ENCODE assay signal across 8 cellular contexts in genomic region chr11:65558002-65558784, GRCh38. TPM values are rescaled to one million over a fixed set of nuclear protein-coding genes. Genes with fewer than 3 reads are reported as not detected.
DNase-seq lines count a peak whose midpoint lies in the region; ATAC-seq and TF ChIP-seq lines count a peak whose summit lies in the region.

Gene LTBP3, minus strand, starts transcription at chr11:65558359. Its CDS starts 400 bp downstream, at chr11:65557959.

- H2AK9ac ChIP-seq in IMR-90 (replicated peaks; ENCODE audit: low read depth, low read length, poor library complexity) = peak within 1 kb of the TSS; percentile 99

- H3K23ac ChIP-seq in IMR-90 (ENCODE audit: low read depth, low read length) = peak within 1 kb of the TSS; percentile 49

- no peaks in the 10 kb centered on the region for H3K9me3 ChIP-seq in IMR-90 (ENCODE audit: control insufficient read depth, insufficient read depth, low read length)
- H3K9me3 ChIP-seq in T-helper 17 cell (ENCODE audit: control insufficient read depth, low read length, poor library complexity, severe bottlenecking) = no peaks in the 10 kb centered on the region
- no peaks in the 10 kb centered on the region for H3K9me3 ChIP-seq in sigmoid colon

- no peaks in the 10 kb centered on the region for H3K27me3 ChIP-seq in IMR-90 (ENCODE audit: control insufficient read depth, insufficient read depth, low read length)
- H3K27me3 ChIP-seq in sigmoid colon = no peaks in the 10 kb centered on the region

- peaks cover 25% of the 10 kb centered on the region for H3K9me1 ChIP-seq in IMR-90 (ENCODE audit: insufficient read depth, low read length)

- peaks cover 16 to 38% of the 10 kb centered on the region in 2 experiments; a peak in 3 of 4 replicates for H3K79me1 ChIP-seq in IMR-90 (ENCODE audit: low read depth in 1 of 2, low read length in 2 of 2)

- H3K9me3 Mint-ChIP-seq in chondrocyte (ENCODE audit: low read depth) (no peaks in the 10 kb centered on the region), immature natural killer cell (no peaks in the 10 kb centered on the region)

- dilution Hi-C loops in IMR-90 (cut with HindIII; ENCODE audit: low sequenced_read_pairs, unreplicated experiment) = no loop called here

- H3K14ac ChIP-seq in IMR-90 (replicated peaks; ENCODE audit: low read depth, low read length) = peak within 1 kb of the TSS; percentile 91

- peak within 1 kb of the TSS; percentile 72 for H2BK5ac ChIP-seq in IMR-90 (ENCODE audit: low read depth, low read length, poor library complexity, severe bottlenecking)

- H3K4me1 Mint-ChIP-seq in T-helper 17 cell = peaks cover 48% of the 10 kb centered on the region
- H3K4me1 Mint-ChIP-seq in chondrocyte (ENCODE audit: low read depth) = peaks cover 68% of the 10 kb centered on the region
- peaks cover 36 to 46% of the 10 kb centered on the region in 2 donors for H3K4me1 Mint-ChIP-seq in immature natural killer cell

- H3K27ac Mint-ChIP-seq in T-helper 17 cell (peak within 1 kb of the TSS; percentile 96), chondrocyte (ENCODE audit: unreplicated experiment) (peak within 1 kb of the TSS; percentile 93), immature natural killer cell (peak within 1 kb of the TSS; percentile 82 to 96 (median 92))

- peak within 1 kb of the TSS; percentile 47 for H2BK20ac ChIP-seq in IMR-90 (ENCODE audit: low read depth, low read length)

- peak in 1 of 4 donors; percentile 45 for TF ChIP-seq EP300 in sigmoid colon (IDR thresholded peaks at IDR 0.05)

- H3K36me3 Mint-ChIP-seq in T-helper 17 cell (ENCODE audit: low read depth) (no peaks in the 10 kb centered on the region), chondrocyte (ENCODE audit: low read depth) (no peaks in the 10 kb centered on the region), immature natural killer cell (no peaks in the 10 kb centered on the region)

- H2AK5ac ChIP-seq in IMR-90 (ENCODE audit: low read depth, low read length) = peak within 1 kb of the TSS; percentile 92

- peak within 1 kb of the TSS; percentile 91 for H3K4me3 Mint-ChIP-seq in T-helper 17 cell
- H3K4me3 Mint-ChIP-seq in chondrocyte (ENCODE audit: unreplicated experiment) = peak within 1 kb of the TSS; percentile 81
- H3K4me3 Mint-ChIP-seq in immature natural killer cell = peak within 1 kb of the TSS; percentile 83 to 87 (median 85)

- TF ChIP-seq POLR2A in IMR-90 (IDR thresholded peaks at IDR 0.05; ENCODE audit: low read depth, low read length) (peak; percentile 27; the same call in 1 of the 2 replicates), sigmoid colon (IDR thresholded peaks at IDR 0.05) (no peak)

- 0% methylated on average over 25 of the region's 77 CpGs; no CpG with 5 or more reads in 1 of the 2 experiments for WGBS in IMR-90 (ENCODE audit: extremely low coverage in 2 of 2, insufficient read length in 1 of 2), 2 experiments
- WGBS in sigmoid colon, 2 donors = 1% methylated on average over 77 of the region's 77 CpGs

- H3K18ac ChIP-seq in IMR-90 (ENCODE audit: low read depth, low read length) = peak within 1 kb of the TSS; percentile 87

- H3K27me3 Mint-ChIP-seq in T-helper 17 cell (no peaks in the 10 kb centered on the region), chondrocyte (ENCODE audit: low read depth) (no peaks in the 10 kb centered on the region), immature natural killer cell (ENCODE audit: low read depth in 3 of 3) (peaks cover 0 to 2% (median 2%) of the 10 kb centered on the region in 3 donors)

- peak within 1 kb of the TSS; percentile 63; the same call in 1 of the 2 replicates for H3K56ac ChIP-seq in IMR-90 (ENCODE audit: extremely low read depth, insufficient read depth, low read length)

- H2BK15ac ChIP-seq in IMR-90 (ENCODE audit: low read depth, low read length) = peak within 1 kb of the TSS; percentile 75; the same call in 2 of the 3 replicates

- peak within 1 kb of the TSS; percentile 96 for H3K4ac ChIP-seq in IMR-90 (ENCODE audit: low read depth, low read length)

- ATAC-seq in IMR-90 (ENCODE audit: low read depth) = peak; percentile 78
- peak; percentile 56 for ATAC-seq in T-helper 17 cell
- ATAC-seq in HG03108 (IDR thresholded peaks at IDR 0.05; ENCODE audit: unreplicated experiment) = no peak
- ATAC-seq in GM18867 (IDR thresholded peaks at IDR 0.05; ENCODE audit: unreplicated experiment) = no peak

- in situ Hi-C loops in IMR-90 (cut with MboI; ENCODE audit: low sequenced_read_pairs) = no loop called here

- peak within 1 kb of the TSS; percentile 99 for H4K5ac ChIP-seq in IMR-90 (ENCODE audit: low read depth, low read length)

- peak within 1 kb of the TSS; percentile 91 to 97 for H4K8ac ChIP-seq in IMR-90 (ENCODE audit: low read depth in 2 of 2, low read length in 2 of 2)

- peak; percentile 56 for DNase-seq in DMS53 treated with DMSO at 0.1 percent for 48 hours (lab: John Stamatoyannopoulos, UW; ENCODE audit: unreplicated experiment)
- peak; percentile 71 for DNase-seq in IMR-90
- DNase-seq in T-helper 17 cell = peak in 2 of 3 donors; percentile 39 to 46
- DNase-seq in chondrocyte (ENCODE audit: low spot score) = peak; percentile 93
- DNase-seq in immature natural killer cell = peak in 2 of 3 donors; percentile 48 to 63
- DNase-seq in sigmoid colon = peak; percentile 94

- 0 out of 2 replicates have a peak, but pooled peaks have one; percentile 10 for TF ChIP-seq RAD21 in IMR-90 (IDR thresholded peaks at IDR 0.05; ENCODE audit: low read length)

- H3K27ac ChIP-seq in IMR-90 (ENCODE audit: insufficient read depth, low read length) (peak within 1 kb of the TSS; percentile 87), sigmoid colon (peak within 1 kb of the TSS; percentile 96 to 99 (median 98))

- peak within 1 kb of the TSS; percentile 71 for H3K9ac ChIP-seq in IMR-90 (ENCODE audit: low read depth, low read length)

- intact Hi-C loops in IMR-90 (cut with micrococcal nuclease) = no loop called here
- intact Hi-C loops in sigmoid colon (cut with DNase I) = loop anchor here (2.0 kb wide), 1 partner anchor 15 kb away; the partner anchor contains the start of gene FAM89B

- H3K4me3 ChIP-seq in IMR-90 (ENCODE audit: insufficient read depth, low read depth, low read length) = peak within 1 kb of the TSS; percentile 74
- peak within 1 kb of the TSS; percentile 55 to 85 (median 72) for H3K4me3 ChIP-seq in sigmoid colon

- peak within 1 kb of the TSS; percentile 93 for H4K91ac ChIP-seq in IMR-90 (ENCODE audit: insufficient read depth, low read depth, low read length)

- TF ChIP-seq CTCF in IMR-90 (conservative IDR thresholded peaks at IDR 0.05; ENCODE audit: low read depth, low read length) = 0 out of 2 replicates have a peak, but pooled peaks have one; percentile 11
- TF ChIP-seq CTCF in chondrocyte (IDR thresholded peaks at IDR 0.05) = peak; percentile 36
- no peak for TF ChIP-seq CTCF in sigmoid colon (IDR thresholded peaks at IDR 0.05)

- H4K20me1 ChIP-seq in IMR-90 (ENCODE audit: insufficient read depth, low read length) = peaks cover 12% of the 10 kb centered on the region; the same call in 1 of the 2 replicates

- CTCF ChIA-PET in IMR-90 (lab: Yijun Ruan, JAX) = interaction anchor here (1.3 kb wide), 1 partner anchor 15 kb away, joined by 4 read pairs; the partner anchor contains the start of gene FAM89B

- H2BK120ac ChIP-seq in IMR-90 (ENCODE audit: low read depth, low read length) = peak within 1 kb of the TSS; percentile 75

- peak within 1 kb of the TSS; percentile 81 for H3K4me2 ChIP-seq in IMR-90 (ENCODE audit: low read depth, low read length)

- no TSS peak for BruUV-seq in IMR-90 (replicated peaks; lab: Mats Ljungman, UMichigan)

- H2AFZ ChIP-seq in IMR-90 (replicated peaks; ENCODE audit: low read length, poor library complexity) = peak within 1 kb of the TSS; percentile 85

- peaks cover 43% of the 10 kb centered on the region for H3K4me1 ChIP-seq in IMR-90 (ENCODE audit: control insufficient read depth, insufficient read depth, low read length)
- H3K4me1 ChIP-seq in sigmoid colon = peaks cover 0 to 71% (median 66%) of the 10 kb centered on the region in 4 donors

- H3K36me3 ChIP-seq in IMR-90 (ENCODE audit: control insufficient read depth, insufficient read depth, low read length) (no peaks in the 10 kb centered on the region; the same call in 1 of the 2 replicates), sigmoid colon (peaks cover 0 to 9% (median 3%) of the 10 kb centered on the region in 4 donors)

- POLR2A ChIA-PET in IMR-90 (lab: Charles Lee; ENCODE audit: unreplicated experiment) = no interaction called here

TF ChIP-seq in IMR-90, 13 proteins besides CTCF, POLR2A, EP300 and RAD21 (continues in another document):
- no peak for TF ChIP-seq FOS (IDR thresholded peaks at IDR 0.05; ENCODE audit: low read depth, low read length)
- TF ChIP-seq CEBPB (IDR thresholded peaks at IDR 0.05; ENCODE audit: low read depth, low read length) = no peak
- no peak for TF ChIP-seq ELK1 (IDR thresholded peaks at IDR 0.05; ENCODE audit: borderline replicate concordance, low read depth, low read length)
- TF ChIP-seq USF2 (IDR thresholded peaks at IDR 0.05; ENCODE audit: low read depth, low read length) = no peak
- peak; percentile 46 for TF ChIP-seq MAZ (IDR thresholded peaks at IDR 0.05; ENCODE audit: borderline replicate concordance, low read depth, low read length)
- TF ChIP-seq BHLHE40 (IDR thresholded peaks at IDR 0.05; ENCODE audit: low read depth, low read length) = no peak

RNA-seq across cellular contexts. Expression of gene LTBP3, which starts in this region (rescaled TPM):
- total RNA-seq in IMR-90 (2012; rRNA removed) (6.6 and 8.3 TPM in 2 replicates), T-helper 17 cell (100 to 1,000 TPM; 123 to 187 TPM), chondrocyte (264 to 272 TPM (median 271 TPM) in 3 replicates), sigmoid colon (100 to 1,000 TPM in 2 of 4 donors, 10 to 100 TPM in 2; 79.6 to 268 (median 117) TPM)
- polyA plus RNA-seq in IMR-90 (2012; rRNA removed) (145 and 216 TPM in 2 replicates), immature natural killer cell (10 to 100 TPM in 2 of 3 donors, 1 to 10 TPM in 1; 3.3 to 21.0 (median 14.5) TPM), sigmoid colon (10 to 100 TPM in 1 of 3 donors, 1 to 10 TPM in 2; 3.9 to 34.0 (median 9.6) TPM)
- 229 and 255 TPM in 2 replicates for polyA plus RNA-seq in IMR-90 (2012; cell fraction: cytosol; rRNA removed)
- 685 and 1,572 TPM in 2 replicates for polyA plus RNA-seq in IMR-90 (2012; cell fraction: nucleus; rRNA removed; ENCODE audit: low replicate concordance)

Comparison
In these comparisons a context has a peak if more than half of its experiments do, and no peak if none do; other contexts are left out.
1. DNase-seq: peak in every context shown above with its lines; median percentile 94 in sigmoid colon; 93 in chondrocyte; 71 in IMR-90; 56 in DMS53 treated with DMSO at 0.1 percent for 48 hours; 56 in immature natural killer cell; 42 in T-helper 17 cell.
2. ATAC-seq: peak in IMR-90 (single experiment) and T-helper 17 cell (single experiment); none in HG03108 (single experiment) and GM18867 (single experiment).
3. CTCF ChIP-seq: peak in IMR-90 (single experiment) and chondrocyte (single experiment); none in sigmoid colon (0 of 4).
4. Peak in every context shown above with its lines, with median percentiles within 50 percentile points of each other: H3K27ac Mint-ChIP-seq and H3K4me3 Mint-ChIP-seq.